In genomic region chr12:6018265-6018664, GRCh38 we compare ENCODE assay signal across 25 cellular contexts.
"Had no signal": no experiment of that assay in that cellular context is flagged by ENCODE, and none has a peak within 500 bp of the region (broad histone marks: within the 10 kb centered on the region; RNA-seq: fewer than 3 reads in every experiment).

No MANE protein-coding gene starts in this region.

- ATAC-seq: left lobe of liver; naive thymus-derived CD8-positive, alpha-beta T cell; sciatic nerve had no signal

- H3K36me3 Mint-ChIP-seq: naive thymus-derived CD8-positive, alpha-beta T cell had no signal

- H3K27me3 ChIP-seq: right atrium auricular region, stomach, thyroid gland had no signal

- H3K9me3 Mint-ChIP-seq: dendritic cell treated with granulocyte-macrophage colony-stimulating factor and Interleukin-4, amounts not matched to agents 40 ng/mL and 50 ng/mL, for 4 days; naive thymus-derived CD8-positive, alpha-beta T cell; neural crest cell had no signal

- DNase-seq: caudate nucleus; effector CD8-positive, alpha-beta T cell; erythroblast; hypothalamus; mammary epithelial cell; mesendoderm; naive thymus-derived CD8-positive, alpha-beta T cell; stimulated activated CD4-positive, alpha-beta T cell treated with anti-CD3 and anti-CD28 coated beads, Interleukin-12 subunit alpha, Interleukin-12 subunit beta, amount 100 ng/mL, for 4 hours; stimulated activated CD4-positive, alpha-beta T cell treated with anti-CD3 and anti-CD28 coated beads, Interleukin-1b, Interleukin-23, amount 100 ng/mL, for 48 hours; stimulated activated CD4-positive, alpha-beta T cell treated with anti-CD3 and anti-CD28 coated beads, Interleukin-4, amount 100 ng/mL, for 1 hour; stimulated activated CD8-positive, alpha-beta memory T cell treated with anti-CD3 and anti-CD28 coated beads, Interleukin-4, amount 100 ng/mL, for 48 hours; stimulated activated naive CD4-positive, alpha-beta T cell treated with Interleukin-2 at 50 U/mL for 16 hours; stomach; thyroid gland; trophoblast cell had no signal

- H3K36me3 ChIP-seq: prostate gland, stomach, thyroid gland had no signal

- H3K4me3 ChIP-seq: prostate gland, right atrium auricular region, smooth muscle cell, stomach, thyroid gland had no signal

- FAIRE-seq: colon, frontal cortex, keratinocyte had no signal

- H3K4me3 Mint-ChIP-seq: dendritic cell treated with granulocyte-macrophage colony-stimulating factor and Interleukin-4, amounts not matched to agents 40 ng/mL and 50 ng/mL, for 4 days; naive thymus-derived CD8-positive, alpha-beta T cell; neural crest cell had no signal

- H3K27ac ChIP-seq: prostate gland, right atrium auricular region, stomach, thyroid gland had no signal

- H3K27ac Mint-ChIP-seq: dendritic cell treated with granulocyte-macrophage colony-stimulating factor and Interleukin-4, amounts not matched to agents 40 ng/mL and 50 ng/mL, for 4 days; naive thymus-derived CD8-positive, alpha-beta T cell had no signal

- H3K9me3 ChIP-seq: prostate gland, right atrium auricular region, stomach, thyroid gland had no signal

- H3K4me1 ChIP-seq: right atrium auricular region, stomach, thyroid gland had no signal
